ENCODE assay signal across 1 cellular context in the genomic region with DNA sequence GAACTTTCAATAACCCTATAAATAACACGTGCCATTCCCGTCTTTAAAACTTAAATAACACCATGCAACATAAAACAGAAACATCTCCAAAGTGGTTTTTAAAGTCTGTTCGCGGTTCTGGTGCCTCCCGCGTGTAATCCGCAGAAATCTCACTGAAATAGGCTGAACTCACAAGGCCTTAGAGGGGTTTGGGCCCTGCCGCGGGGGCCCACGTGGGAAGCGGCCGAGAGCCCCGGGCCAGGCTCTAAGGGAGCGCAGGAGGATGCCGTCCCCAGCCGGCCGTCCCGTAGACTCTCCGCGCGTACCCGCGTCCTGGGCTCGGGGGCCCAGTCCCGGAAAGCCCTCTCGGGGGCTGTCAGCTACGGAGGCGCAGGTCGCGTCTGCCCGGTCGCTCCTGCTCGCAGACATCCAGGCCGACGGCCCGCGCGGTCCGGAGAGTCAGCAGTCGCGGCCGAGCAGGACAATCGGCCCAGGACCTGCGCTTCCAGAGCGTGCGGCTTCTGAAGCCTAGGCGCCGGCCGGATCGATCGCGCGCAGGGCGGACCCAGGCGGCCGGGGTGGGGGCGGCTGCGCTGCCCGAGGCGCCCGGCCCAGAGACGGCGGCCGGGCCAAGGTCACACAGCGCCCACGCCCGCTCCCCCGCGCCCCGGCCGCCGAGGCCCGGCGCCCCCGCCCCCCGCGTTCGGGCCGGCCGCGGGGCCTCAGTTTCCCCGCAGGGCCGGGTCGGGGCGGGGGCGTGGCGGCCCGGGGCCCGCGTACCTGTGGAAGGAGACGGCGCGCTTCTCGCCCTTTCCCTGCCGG.
TF ChIP-seq lines count a peak whose summit lies in the region.

No MANE protein-coding gene starts in this region.

TF ChIP-seq in HepG2, 621 proteins besides CTCF, POLR2A, EP300 and RAD21 (continued from another document):
- TF ChIP-seq ZXDC (CRISPR knock-in tag; IDR thresholded peaks at IDR 0.05): peak; percentile 81
- no peak for TF ChIP-seq KDM1A (CRISPR knock-in tag; IDR thresholded peaks at IDR 0.05)
- TF ChIP-seq NCOA5 (CRISPR knock-in tag; IDR thresholded peaks at IDR 0.05): no peak
- TF ChIP-seq ZNF644 (CRISPR knock-in tag; IDR thresholded peaks at IDR 0.05; ENCODE audit: low read depth): no peak
- peak; percentile 56; the same call in 1 of the 2 replicates for TF ChIP-seq TAF1 (CRISPR knock-in tag; IDR thresholded peaks at IDR 0.05)
- TF ChIP-seq ZMYM4 (CRISPR knock-in tag; IDR thresholded peaks at IDR 0.05): peak; percentile 38; the same call in 1 of the 2 replicates
- no peak for TF ChIP-seq FOXP1 (IDR thresholded peaks at IDR 0.05)
- no peak for TF ChIP-seq FOXP1 (CRISPR knock-in tag; IDR thresholded peaks at IDR 0.05)
- TF ChIP-seq TMF1 (CRISPR knock-in tag; IDR thresholded peaks at IDR 0.05; ENCODE audit: low read depth): 0 out of 2 replicates have a peak, but pooled peaks have one; percentile 23
- no peak for TF ChIP-seq CENPT (CRISPR knock-in tag; IDR thresholded peaks at IDR 0.05; ENCODE audit: low read depth)
- no peak for TF ChIP-seq GFI1 (CRISPR knock-in tag; IDR thresholded peaks at IDR 0.05; ENCODE audit: borderline replicate concordance)
- TF ChIP-seq ZNF614 (CRISPR knock-in tag; IDR thresholded peaks at IDR 0.05; ENCODE audit: borderline replicate concordance): no peak; the same call in 1 of the 2 replicates
- TF ChIP-seq KMT2A (CRISPR knock-in tag; IDR thresholded peaks at IDR 0.05): peak; percentile 92
